20 cellular contexts compared by ENCODE assay signal in the genomic region with DNA sequence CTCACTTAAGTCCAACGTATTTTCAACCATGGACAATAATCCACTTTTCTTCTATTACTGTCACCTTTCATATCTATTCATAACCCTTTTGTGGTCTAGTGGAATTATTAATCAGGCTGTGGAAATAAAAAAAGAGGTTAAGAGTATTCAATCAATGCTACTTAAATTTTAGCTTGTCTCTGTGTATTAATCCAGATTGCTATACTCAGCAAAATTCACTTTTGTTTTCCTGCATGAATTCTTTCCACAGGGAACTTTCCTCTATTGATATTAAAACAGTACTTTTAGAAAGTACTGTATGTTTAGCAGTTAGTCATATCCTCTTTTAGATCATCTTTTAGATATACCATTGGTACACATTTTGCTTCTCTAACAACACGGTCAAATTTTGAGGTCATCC.
A peak's percentile ranks its signal among the peaks of the same experiment; 100 is the strongest.
DNase-seq lines count a peak whose midpoint lies in the region; ATAC-seq, FAIRE-seq and TF ChIP-seq lines count a peak whose summit lies in the region.
"Had no signal": no experiment of that assay in that cellular context is flagged by ENCODE, and none has a peak within 500 bp of the region (broad histone marks: within the 10 kb centered on the region; RNA-seq: fewer than 3 reads in every experiment).

No MANE protein-coding gene starts in this region.

- no peak overlapping the region for H2BK120ac ChIP-seq in mesenchymal stem cell (ENCODE audit: low read depth, low read length)

- H3K14ac ChIP-seq in mesenchymal stem cell (ENCODE audit: low read length in 2 of 2), result no peak overlapping the region

- no peak overlapping the region for H2BK5ac ChIP-seq in mesenchymal stem cell (ENCODE audit: low read depth, low read length, poor library complexity, severe bottlenecking)

- intact Hi-C loops in PC-3 (cut with micrococcal nuclease), result no loop called here
- intact Hi-C loops in Caco-2 (cut with micrococcal nuclease; ENCODE audit: unreplicated experiment), result loop anchor here (5.0 kb wide), 1 partner anchor 550 kb away; no protein-coding TSS in a partner anchor

- 9% methylated on average over 1 of the region's 2 CpGs for WGBS in mesenchymal stem cell

- H3K18ac ChIP-seq in mesenchymal stem cell (ENCODE audit: low read depth in 1 of 2, low read length in 2 of 2), result no peak overlapping the region

- no peak overlapping the region for H3K4me3 Mint-ChIP-seq in Caco-2 (ENCODE audit: unreplicated experiment)
- H3K4me3 Mint-ChIP-seq: B cell; CD4-positive, alpha-beta T cell; CD8-positive, alpha-beta T cell had no signal

- no peak overlapping the region for H2AK5ac ChIP-seq in mesenchymal stem cell (ENCODE audit: low read length, severe bottlenecking)

- H4K8ac ChIP-seq in mesenchymal stem cell (ENCODE audit: low read length), result no peak overlapping the region

- no peaks in the 10 kb centered on the region for H3K27me3 Mint-ChIP-seq in Caco-2 (ENCODE audit: insufficient read depth, unreplicated experiment)
- H3K27me3 Mint-ChIP-seq: B cell; CD4-positive, alpha-beta T cell had no signal

- H3K9me2 ChIP-seq in PC-3 (replicated peaks; ENCODE audit: low read length), result no peaks in the 10 kb centered on the region

- no peaks in the 10 kb centered on the region for H3F3A ChIP-seq in PC-3 (ENCODE audit: low read length, unreplicated experiment)

- H3K27ac ChIP-seq in ACC112 (ENCODE audit: low read depth, low read length) (no peak overlapping the region), PC-3 (ENCODE audit: low read length) (no peak overlapping the region), mesenchymal stem cell (ENCODE audit: low read length, poor library complexity, severe bottlenecking) (no peak overlapping the region)
- no peak overlapping the region for H3K27ac ChIP-seq in effector memory CD4-positive, alpha-beta T cell (ENCODE audit: insufficient read depth, low read length, poor library complexity, severe bottlenecking)
- H3K27ac ChIP-seq: BLaER1 treated with 17β-estradiol and CSF1 and Interleukin-3, amounts not matched to agents 10 nM and 100 nM; C4-2B had no signal

- H3K4me1 Mint-ChIP-seq in Caco-2 (ENCODE audit: low read depth, unreplicated experiment), result no peaks in the 10 kb centered on the region
- H3K4me1 Mint-ChIP-seq: B cell had no signal

- CTCF ChIA-PET in PC-3 (lab: Charles Lee) (no interaction called here), Caco-2 (lab: Charles Lee) (no interaction called here)

- H3K9me3 Mint-ChIP-seq in Caco-2 (ENCODE audit: unreplicated experiment), result no peaks in the 10 kb centered on the region

- H4K91ac ChIP-seq in mesenchymal stem cell (ENCODE audit: low read length), result no peak overlapping the region

- H3K36me3 ChIP-seq in ACC112 (ENCODE audit: insufficient read depth, low read length) (no peaks in the 10 kb centered on the region), PC-3 (ENCODE audit: low read depth, low read length) (no peaks in the 10 kb centered on the region), mesenchymal stem cell (ENCODE audit: control insufficient read depth in 1 of 2, insufficient read depth in 2 of 2, low read depth in 1 of 2, low read length in 2 of 2) (no peaks in the 10 kb centered on the region), Caco-2 (ENCODE audit: control insufficient read depth, insufficient read depth, low read length) (no peaks in the 10 kb centered on the region)
- H3K36me3 ChIP-seq in effector memory CD4-positive, alpha-beta T cell (ENCODE audit: control insufficient read depth, insufficient read depth, low read length), result no peaks in the 10 kb centered on the region
- H3K36me3 ChIP-seq: BLaER1 treated with 17β-estradiol and CSF1 and Interleukin-3, amounts not matched to agents 10 nM and 100 nM had no signal

- no peak for DNase-seq in D721Med (ENCODE audit: insufficient read length, low spot score)
- no peak for DNase-seq in PC-3
- DNase-seq in mesenchymal stem cell, result peak; percentile 45
- DNase-seq in effector memory CD4-positive, alpha-beta T cell, result no peak
- no peak for DNase-seq in T1000 (lab: John Stamatoyannopoulos, UW)
- no peak for DNase-seq in Caco-2
- DNase-seq: 8988T; AML-193; CD4-positive, alpha-beta T cell; CD8-positive, alpha-beta T cell; DMS79 treated with DMSO at 0.1 percent for 48 hours; GF-D8 had no signal

- no peak overlapping the region for H2BK12ac ChIP-seq in mesenchymal stem cell (ENCODE audit: low read length in 2 of 2)

- H3K4me3 ChIP-seq in ACC112 (ENCODE audit: low read depth, low read length) (peak overlapping the region; percentile 6; the same call in 1 of the 2 replicates), PC-3 (ENCODE audit: low read length) (no peak overlapping the region), mesenchymal stem cell (ENCODE audit: insufficient read depth in 1 of 2, low read depth in 1 of 2, low read length in 2 of 2) (no peak overlapping the region), Caco-2 (ENCODE audit: low read depth, low read length) (no peak overlapping the region)
- H3K4me3 ChIP-seq in effector memory CD4-positive, alpha-beta T cell (ENCODE audit: insufficient read depth, low read depth, low read length, poor library complexity, severe bottlenecking), result no peak overlapping the region
- H3K4me3 ChIP-seq: BLaER1 treated with 17β-estradiol and CSF1 and Interleukin-3, amounts not matched to agents 10 nM and 100 nM had no signal

- FAIRE-seq in D721Med (lab: Jason Lieb, UNC), result peak; percentile 71
- FAIRE-seq: A204.1, G401.6, GM12891, GM19239 had no signal

- H4K20me1 ChIP-seq in PC-3 (ENCODE audit: low read length), result no peaks in the 10 kb centered on the region
- H4K20me1 ChIP-seq: BLaER1 treated with 17β-estradiol and CSF1 and Interleukin-3, amounts not matched to agents 10 nM and 100 nM had no signal

- H3K27me3 ChIP-seq in ACC112 (ENCODE audit: insufficient read depth, low read length) (no peaks in the 10 kb centered on the region), PC-3 (ENCODE audit: low read length) (no peaks in the 10 kb centered on the region), mesenchymal stem cell (ENCODE audit: control insufficient read depth in 1 of 2, insufficient read depth in 1 of 2, low read length in 2 of 2) (no peaks in the 10 kb centered on the region), Caco-2 (replicated peaks; ENCODE audit: control insufficient read depth, insufficient read depth, low read length) (no peaks in the 10 kb centered on the region)
- H3K27me3 ChIP-seq in effector memory CD4-positive, alpha-beta T cell (replicated peaks; ENCODE audit: control insufficient read depth, insufficient read depth, low read length, poor library complexity, severe bottlenecking), result no peaks in the 10 kb centered on the region
- H3K27me3 ChIP-seq: BLaER1 treated with 17β-estradiol and CSF1 and Interleukin-3, amounts not matched to agents 10 nM and 100 nM had no signal

- peak overlapping the region; percentile 71 for H2AFZ ChIP-seq in ACC112 (ENCODE audit: low read length, unreplicated experiment)
- H2AFZ ChIP-seq in PC-3 (ENCODE audit: low read length), result no peak overlapping the region
- no peak overlapping the region for H2AFZ ChIP-seq in mesenchymal stem cell (ENCODE audit: low read depth, low read length)

- H3K4me2 ChIP-seq in PC-3 (ENCODE audit: low read length), result no peak overlapping the region
- H3K4me2 ChIP-seq in mesenchymal stem cell (ENCODE audit: low read length, poor library complexity, severe bottlenecking), result no peak overlapping the region
- H3K4me2 ChIP-seq: BLaER1 treated with 17β-estradiol and CSF1 and Interleukin-3, amounts not matched to agents 10 nM and 100 nM had no signal

- POLR2A ChIA-PET in PC-3 (lab: Charles Lee; ENCODE audit: unreplicated experiment), result no interaction called here
- POLR2A ChIA-PET in Caco-2 (lab: Charles Lee), result no interaction called here

- no peak overlapping the region for H3K23ac ChIP-seq in mesenchymal stem cell (ENCODE audit: low read length in 2 of 2)

- H2BK15ac ChIP-seq in mesenchymal stem cell (ENCODE audit: low read depth, poor library complexity, severe bottlenecking), result no peak overlapping the region

- H3K79me1 ChIP-seq in mesenchymal stem cell (replicated peaks; ENCODE audit: low read length, poor library complexity, severe bottlenecking), result no peaks in the 10 kb centered on the region

- H3K9me3 ChIP-seq in PC-3 (ENCODE audit: low read length), result no peaks in the 10 kb centered on the region
- H3K9me3 ChIP-seq in mesenchymal stem cell (ENCODE audit: control insufficient read depth, low read length), result no peaks in the 10 kb centered on the region
- no peaks in the 10 kb centered on the region for H3K9me3 ChIP-seq in effector memory CD4-positive, alpha-beta T cell (ENCODE audit: control insufficient read depth, low read length)
- H3K9me3 ChIP-seq in Caco-2, result no peaks in the 10 kb centered on the region
- H3K9me3 ChIP-seq: BLaER1 treated with 17β-estradiol and CSF1 and Interleukin-3, amounts not matched to agents 10 nM and 100 nM had no signal

- H3K4me1 ChIP-seq in ACC112 (ENCODE audit: control insufficient read depth, insufficient read depth, low read length, unreplicated experiment), result peaks cover 8% of the 10 kb centered on the region
- H3K4me1 ChIP-seq in PC-3 (ENCODE audit: insufficient read depth, low read length), result no peaks in the 10 kb centered on the region; the same call in 1 of the 2 replicates
- H3K4me1 ChIP-seq in mesenchymal stem cell (ENCODE audit: control insufficient read depth, insufficient read depth, low read depth, low read length), result no peaks in the 10 kb centered on the region
- no peaks in the 10 kb centered on the region for H3K4me1 ChIP-seq in effector memory CD4-positive, alpha-beta T cell (ENCODE audit: control insufficient read depth, insufficient read depth, low read length, poor library complexity, severe bottlenecking)
- H3K4me1 ChIP-seq in Caco-2, result no peaks in the 10 kb centered on the region
- H3K4me1 ChIP-seq: BLaER1 treated with 17β-estradiol and CSF1 and Interleukin-3, amounts not matched to agents 10 nM and 100 nM had no signal

- no peak overlapping the region for H3K27ac Mint-ChIP-seq in Caco-2 (ENCODE audit: unreplicated experiment)
- H3K27ac Mint-ChIP-seq: B cell; CD4-positive, alpha-beta T cell; CD8-positive, alpha-beta T cell had no signal

- no peaks in the 10 kb centered on the region for H3K36me3 Mint-ChIP-seq in Caco-2 (ENCODE audit: insufficient read depth, unreplicated experiment)
- H3K36me3 Mint-ChIP-seq: CD8-positive, alpha-beta T cell had no signal

- TF ChIP-seq CTCF in D721Med (IDR thresholded peaks at IDR 0.05; ENCODE audit: insufficient read depth, missing control alignments) (no peak), PC-3 (conservative IDR thresholded peaks at IDR 0.05; ENCODE audit: low read depth, low read length) (no peak), Caco-2 (IDR thresholded peaks at IDR 0.05; ENCODE audit: insufficient read depth in 1 of 2, low read depth in 1 of 2, low read length in 1 of 2, severe bottlenecking in 1 of 2, unreplicated experiment in 1 of 2) (no peak)

- BruUV-seq in PC-3 (replicated peaks; lab: Mats Ljungman, UMichigan) (no TSS peak), Caco-2 (replicated peaks; lab: Mats Ljungman, UMichigan) (no TSS peak)

- H3K9ac ChIP-seq in PC-3 (ENCODE audit: low read length) (no peak overlapping the region), mesenchymal stem cell (ENCODE audit: low read length) (no peak overlapping the region)
- H3K9ac ChIP-seq: BLaER1 treated with 17β-estradiol and CSF1 and Interleukin-3, amounts not matched to agents 10 nM and 100 nM had no signal

- no peak overlapping the region for H3K4ac ChIP-seq in mesenchymal stem cell (ENCODE audit: low read depth in 1 of 2, low read length in 2 of 2)

- peak; percentile 58 for ATAC-seq in PC-3
- ATAC-seq: CD8-positive, alpha-beta T cell had no signal

- H3K79me2 ChIP-seq in ACC112 (ENCODE audit: control insufficient read depth, insufficient read depth, low read length, unreplicated experiment) (no peaks in the 10 kb centered on the region), PC-3 (ENCODE audit: low read length) (no peaks in the 10 kb centered on the region)
